Comparison of ENCODE assay signal across 11 cellular contexts in the genomic region with DNA sequence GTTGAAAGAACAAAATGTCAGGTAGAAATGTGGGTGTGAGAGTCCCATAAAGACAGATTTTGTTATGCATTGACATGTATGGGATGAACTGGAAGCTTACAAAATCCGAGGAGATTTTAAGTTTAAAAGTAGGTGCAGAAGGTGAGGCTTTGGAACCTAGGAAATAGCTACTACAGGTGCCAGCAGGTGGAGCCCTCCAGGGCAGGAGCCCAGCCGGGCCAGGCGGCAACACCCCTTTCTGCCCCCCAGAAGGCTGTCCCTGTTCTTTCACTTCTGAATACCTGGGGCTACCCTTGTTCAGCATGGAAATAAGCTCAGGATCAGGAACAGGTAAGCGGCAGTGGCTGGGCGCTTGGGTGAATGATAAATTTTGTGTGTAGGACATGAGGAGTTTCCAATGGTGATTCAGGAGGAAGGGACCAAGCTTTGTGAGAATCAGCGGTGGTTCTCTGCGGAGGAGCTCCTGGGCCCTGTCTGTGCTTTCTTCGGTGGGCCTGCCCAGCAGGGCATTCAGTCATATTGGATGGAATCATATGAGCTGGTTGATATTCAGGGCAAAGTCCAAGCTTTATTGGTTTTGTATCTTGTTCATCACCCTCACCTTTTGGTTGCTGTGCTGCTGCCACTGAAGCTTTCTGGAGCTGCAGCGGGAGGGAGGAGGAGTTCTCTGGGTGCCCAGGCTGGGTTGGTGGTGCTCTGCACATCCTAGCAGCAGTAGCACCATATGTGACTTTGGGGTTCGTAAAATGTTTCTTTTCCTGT. TPM values are rescaled to one million over a fixed set of nuclear protein-coding genes. Genes with fewer than 3 reads are reported as not detected.
DNase-seq lines count a peak whose midpoint lies in the region; ATAC-seq and TF ChIP-seq lines count a peak whose summit lies in the region.
"Had no signal": no experiment of that assay in that cellular context is flagged by ENCODE, and none has a peak within 500 bp of the region (broad histone marks: within the 10 kb centered on the region; RNA-seq: fewer than 3 reads in every experiment).

No MANE protein-coding gene starts in this region.

- ATAC-seq in DND-41 (ENCODE audit: insufficient read depth, low read depth), result 0 out of 3 replicates have a peak, but pooled peaks have one; percentile 24
- ATAC-seq in mucosa of descending colon, result peak; percentile 71
- no peak for ATAC-seq in activated naive CD8-positive, alpha-beta T cell treated with anti-CD3 and anti-CD28 coated beads, Interleukin-2, amount 50 U/mL, for 24 hours

- peaks cover 7% of the 10 kb centered on the region; the same call in 1 of the 2 replicates for H4K20me1 ChIP-seq in DND-41 (ENCODE audit: insufficient read depth, low read length)

- no peak overlapping the region for H3K27ac ChIP-seq in DND-41 (ENCODE audit: low read length)

- H3K9me3 Mint-ChIP-seq in HFFc6, result no peaks in the 10 kb centered on the region
- no peaks in the 10 kb centered on the region for H3K9me3 Mint-ChIP-seq in activated naive CD8-positive, alpha-beta T cell treated with anti-CD3 and anti-CD28 coated beads, Interleukin-2, amount 50 U/mL, for 24 hours

- H3K79me2 ChIP-seq in DND-41 (ENCODE audit: insufficient read depth, low read length), result peaks cover 4% of the 10 kb centered on the region; the same call in 1 of the 2 replicates

- no peak overlapping the region for H3K27ac Mint-ChIP-seq in HFFc6
- no peak overlapping the region for H3K27ac Mint-ChIP-seq in activated naive CD8-positive, alpha-beta T cell treated with anti-CD3 and anti-CD28 coated beads, Interleukin-2, amount 50 U/mL, for 24 hours

- no peak overlapping the region for H3K9ac ChIP-seq in DND-41 (ENCODE audit: low read depth, low read length)

- no peaks in the 10 kb centered on the region for H3K4me1 ChIP-seq in DND-41 (ENCODE audit: insufficient read depth, low read length)
- H3K4me1 ChIP-seq in mucosa of descending colon (ENCODE audit: low read depth), result no peaks in the 10 kb centered on the region

- no peak overlapping the region for H2AFZ ChIP-seq in DND-41 (ENCODE audit: low read depth, low read length)

- H3K36me3 ChIP-seq in DND-41 (ENCODE audit: insufficient read depth, low read length) (peaks cover 76% of the 10 kb centered on the region), mucosa of descending colon (ENCODE audit: low read depth) (peaks cover 3% of the 10 kb centered on the region)

- H3K27me3 ChIP-seq in DND-41 (ENCODE audit: insufficient read depth, low read length, poor library complexity), result no peaks in the 10 kb centered on the region

- DNase-seq in DND-41, result no peak
- DNase-seq in HFFc6, result no peak
- DNase-seq in T47D (ENCODE audit: low read depth in 1 of 2, low spot score in 1 of 2), result peak; percentile 21 to 36
- DNase-seq in mucosa of descending colon, result peak in 1 of 3 donors; percentile 29
- no peak for DNase-seq in GM19238 (ENCODE audit: insufficient read length, low spot score)
- no peak for DNase-seq in activated naive CD8-positive, alpha-beta T cell treated with anti-CD3 and anti-CD28 coated beads, Interleukin-2, amount 50 U/mL, for 24 hours
- DNase-seq in stimulated activated CD4-positive, alpha-beta T cell treated with anti-CD3 and anti-CD28 coated beads, Interleukin-15, amount 100 ng/mL, for 24 hours, result no peak
- no peak for DNase-seq in activated CD4-positive, alpha-beta T cell treated with anti-CD3 and anti-CD28 coated beads, Interleukin-2, amount 50 U/mL, for 1 hour
- DNase-seq: DMS153, NCI-H187 treated with DMSO at 0.1 percent for 48 hours had no signal

- TF ChIP-seq CTCF in DND-41 (IDR thresholded peaks at IDR 0.05; ENCODE audit: borderline replicate concordance, extremely low read depth, low read length, poor library complexity, severe bottlenecking) (peak; percentile 23), HFFc6 (IDR thresholded peaks at IDR 0.05) (peak; percentile 53; the same call in 1 of the 2 replicates), mucosa of descending colon (IDR thresholded peaks at IDR 0.05) (no peak)

- no peaks in the 10 kb centered on the region for H3K27me3 Mint-ChIP-seq in HFFc6 (ENCODE audit: insufficient read depth)
- H3K27me3 Mint-ChIP-seq in activated naive CD8-positive, alpha-beta T cell treated with anti-CD3 and anti-CD28 coated beads, Interleukin-2, amount 50 U/mL, for 24 hours, result no peaks in the 10 kb centered on the region

- no peak overlapping the region for H3K4me2 ChIP-seq in DND-41 (ENCODE audit: insufficient read depth, low read length)

- no peak overlapping the region for H3K4me3 ChIP-seq in DND-41 (ENCODE audit: low read depth in 1 of 2, low read length in 2 of 2)
- no peak overlapping the region for H3K4me3 ChIP-seq in mucosa of descending colon

- intact Hi-C loops in mucosa of descending colon (cut with DNase I, micrococcal nuclease), result no loop called here

- in situ Hi-C loops in T47D (cut with HindIII; ENCODE audit: low pct_unique_long_range_greater_than_20kb, low sequenced_read_pairs), result no loop called here

- H3K4me3 Mint-ChIP-seq in HFFc6, result no peak overlapping the region
- no peak overlapping the region for H3K4me3 Mint-ChIP-seq in activated naive CD8-positive, alpha-beta T cell treated with anti-CD3 and anti-CD28 coated beads, Interleukin-2, amount 50 U/mL, for 24 hours

- peaks cover 8% of the 10 kb centered on the region for H3K4me1 Mint-ChIP-seq in HFFc6 (ENCODE audit: low read depth)
- peaks cover 25% of the 10 kb centered on the region for H3K4me1 Mint-ChIP-seq in activated naive CD8-positive, alpha-beta T cell treated with anti-CD3 and anti-CD28 coated beads, Interleukin-2, amount 50 U/mL, for 24 hours

- no peaks in the 10 kb centered on the region for H3K9me3 ChIP-seq in DND-41 (ENCODE audit: insufficient read depth, low read length, severe bottlenecking)
- H3K9me3 ChIP-seq in mucosa of descending colon, result no peaks in the 10 kb centered on the region

- peaks cover 6% of the 10 kb centered on the region for H3K36me3 Mint-ChIP-seq in HFFc6 (ENCODE audit: low read depth)
- peaks cover 19% of the 10 kb centered on the region for H3K36me3 Mint-ChIP-seq in activated naive CD8-positive, alpha-beta T cell treated with anti-CD3 and anti-CD28 coated beads, Interleukin-2, amount 50 U/mL, for 24 hours (ENCODE audit: low read depth)

RNA-seq across cellular contexts. Expression of gene PCBD2, which starts 12.3 kb away (rescaled TPM):
- total RNA-seq in HFFc6 (2021; fragmentation: NEBNext Ultra II Directional; extraction: Animal tissue kit (Norgen Biotek cat#: 25700)), result 10 to 100 TPM in 3 of 6 experiments, 1 to 10 TPM in 3; 8.6 to 11.4 (median 10.0) TPM
- total RNA-seq in mucosa of descending colon, result 10 to 100 TPM; 14.0 to 21.1 (median 15.9) TPM

RNA-seq across cellular contexts. Expression of gene TXNDC15, which starts 43.1 kb away (rescaled TPM):
- total RNA-seq in HFFc6 (2021; fragmentation: NEBNext Ultra II Directional; extraction: Animal tissue kit (Norgen Biotek cat#: 25700)), result 100 to 1,000 TPM; 106 to 127 (median 125) TPM
- total RNA-seq in mucosa of descending colon, result 10 to 100 TPM; 20.7 to 45.4 (median 32.8) TPM

RNA-seq across cellular contexts. Expression of gene CATSPER3, which starts 50.5 kb away (rescaled TPM):
- under 1 TPM in 3 of 6 experiments, not detected in 3; 0.14 to 0.25 (median 0.19) TPM for total RNA-seq in HFFc6 (2021; fragmentation: NEBNext Ultra II Directional; extraction: Animal tissue kit (Norgen Biotek cat#: 25700))
- 1 to 10 TPM; 1.3 to 1.5 (median 1.3) TPM for total RNA-seq in mucosa of descending colon
- total RNA-seq: SK-MEL-5 had no signal

Comparison
In these comparisons a context has a peak if more than half of its experiments do, and no peak if none do; other contexts are left out.
1. DNase-seq: peak in T47D (2 of 2); none in DND-41 (single experiment), HFFc6 (single experiment), GM19238 (single experiment), activated naive CD8-positive, alpha-beta T cell treated with anti-CD3 and anti-CD28 coated beads, Interleukin-2, amount 50 U/mL, for 24 hours (single experiment), stimulated activated CD4-positive, alpha-beta T cell treated with anti-CD3 and anti-CD28 coated beads, Interleukin-15, amount 100 ng/mL, for 24 hours (single experiment) and activated CD4-positive, alpha-beta T cell treated with anti-CD3 and anti-CD28 coated beads, Interleukin-2, amount 50 U/mL, for 1 hour (single experiment).